In the genomic region with DNA sequence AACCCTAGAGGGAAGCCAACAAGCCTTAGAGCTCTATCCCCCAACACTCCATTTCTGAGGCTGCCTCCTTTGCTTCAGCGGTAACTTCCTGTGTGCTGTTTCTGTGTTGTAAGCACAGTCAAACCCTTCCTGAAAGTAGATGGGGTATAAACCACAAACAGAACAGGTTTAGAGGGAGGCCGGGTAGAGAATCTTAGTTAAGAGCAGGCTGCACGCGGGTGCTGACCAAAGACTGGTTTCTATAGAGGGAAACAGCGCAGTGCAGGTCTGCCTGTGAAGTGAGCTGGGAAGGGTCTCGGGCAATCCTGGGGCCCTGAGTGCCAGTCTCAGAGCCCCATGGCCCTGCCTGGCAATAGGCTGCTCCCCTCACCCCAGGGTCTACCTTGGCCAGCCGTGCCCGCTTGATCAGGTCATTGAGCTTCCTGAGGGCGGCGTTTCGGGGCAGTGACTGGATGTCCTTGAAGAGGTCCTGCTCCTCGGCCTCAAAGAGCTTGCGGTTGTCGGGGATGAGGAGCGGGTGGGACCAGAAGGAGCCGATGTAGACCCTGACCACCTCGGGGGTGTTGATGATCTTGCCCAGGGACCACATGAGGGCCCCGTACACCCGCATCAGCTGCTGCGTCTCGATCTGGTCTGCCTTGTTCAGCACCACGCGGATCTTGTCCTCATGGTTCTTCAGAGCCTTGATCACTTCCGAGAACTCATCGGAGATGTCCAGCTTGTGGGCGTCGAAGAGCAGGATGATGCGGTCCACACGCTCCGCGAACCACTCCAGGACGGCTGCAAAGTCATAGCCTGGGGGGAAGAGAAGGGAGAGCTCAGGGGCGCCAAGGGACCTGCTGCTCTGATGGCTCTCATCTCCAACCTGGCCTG, we compare ENCODE assay signal across 9 cellular contexts. TPM values are rescaled to one million over a fixed set of nuclear protein-coding genes. Genes with fewer than 3 reads are reported as not detected.
A peak's percentile ranks its signal among the peaks of the same experiment; 100 is the strongest.
DNase-seq lines count a peak whose midpoint lies in the region; ATAC-seq and TF ChIP-seq lines count a peak whose summit lies in the region.
"Had no signal": no experiment of that assay in that cellular context is flagged by ENCODE, and none has a peak within 500 bp of the region (broad histone marks: within the 10 kb centered on the region; RNA-seq: fewer than 3 reads in every experiment).

No MANE protein-coding gene starts in this region.

- ATAC-seq in HG02970 (IDR thresholded peaks at IDR 0.05; ENCODE audit: low FRiP score, unreplicated experiment) (peak; percentile 68), RWPE2 (ENCODE audit: low read depth) (no peak), upper lobe of right lung (no peak)

- POLR2A ChIA-PET in SK-N-SH (lab: Yijun Ruan, JAX), result interaction anchor here (0.6 kb wide), 1 partner anchor 28 kb away, joined by 3 read pairs; no protein-coding TSS in a partner anchor

- H3K36me3 ChIP-seq in RWPE2 (ENCODE audit: low read depth), result peaks cover 58% of the 10 kb centered on the region
- peaks cover 33% of the 10 kb centered on the region for H3K36me3 ChIP-seq in upper lobe of right lung
- peaks cover 0 to 16% of the 10 kb centered on the region in 2 experiments for H3K36me3 ChIP-seq in SK-N-SH (replicated peaks in 1 of 2; ENCODE audit: control insufficient read depth in 1 of 2, insufficient read depth in 2 of 2, low read length in 1 of 2)

- intact Hi-C loops in upper lobe of right lung (cut with DNase I), result no loop called here

- H3K4me3 ChIP-seq in RWPE2 (ENCODE audit: severe bottlenecking) (no peak overlapping the region), upper lobe of right lung (peak overlapping the region; percentile 3), SK-N-SH (ENCODE audit: low read depth in 2 of 2, low read length in 1 of 2) (no peak overlapping the region)

- H3K4me3 Mint-ChIP-seq in endothelial cell (ENCODE audit: unreplicated experiment), result peak overlapping the region; percentile 71

- no peak for TF ChIP-seq EP300 in SK-N-SH (IDR thresholded peaks at IDR 0.05; ENCODE audit: borderline replicate concordance in 1 of 2, low read depth in 1 of 2, low read length in 1 of 2)

- no peaks in the 10 kb centered on the region for H3K9me3 ChIP-seq in RWPE2 (ENCODE audit: severe bottlenecking)
- no peaks in the 10 kb centered on the region for H3K9me3 ChIP-seq in upper lobe of right lung
- H3K9me3 ChIP-seq in SK-N-SH, result no peaks in the 10 kb centered on the region

- no peaks in the 10 kb centered on the region for H3K9me3 Mint-ChIP-seq in endothelial cell (ENCODE audit: unreplicated experiment)

- peaks cover 14% of the 10 kb centered on the region for H3K4me1 Mint-ChIP-seq in endothelial cell (ENCODE audit: unreplicated experiment)

- no peak overlapping the region for H3K9ac ChIP-seq in SK-N-SH

- 94% methylated on average over 28 of the region's 33 CpGs for WGBS in SK-N-SH (ENCODE audit: low lambda C conversion rate)

- CTCF ChIA-PET in SK-N-SH (lab: Yijun Ruan, JAX), result interaction anchor here (0.9 to 3.9 kb wide), 5 partner anchors 11 to 34 kb away, joined by 3 to 18 read pairs (median 8); no protein-coding TSS in a partner anchor

- no peak for TF ChIP-seq RAD21 in SK-N-SH (IDR thresholded peaks at IDR 0.05; ENCODE audit: low read length)

- H3K27me3 ChIP-seq in RWPE2 (ENCODE audit: insufficient read depth, poor library complexity, severe bottlenecking), result no peaks in the 10 kb centered on the region
- no peaks in the 10 kb centered on the region for H3K27me3 ChIP-seq in upper lobe of right lung
- H3K27me3 ChIP-seq in SK-N-SH (ENCODE audit: insufficient read depth), result no peaks in the 10 kb centered on the region

- H3K36me3 Mint-ChIP-seq in endothelial cell (ENCODE audit: low read depth, unreplicated experiment), result peaks cover 13% of the 10 kb centered on the region

- peaks cover 44% of the 10 kb centered on the region for H3K4me1 ChIP-seq in RWPE2 (ENCODE audit: insufficient read depth, poor library complexity, severe bottlenecking)
- peaks cover 95% of the 10 kb centered on the region for H3K4me1 ChIP-seq in upper lobe of right lung
- H3K4me1 ChIP-seq in SK-N-SH (ENCODE audit: control insufficient read depth in 1 of 2, insufficient read depth in 2 of 2, low read depth in 1 of 2, low read length in 1 of 2), result peaks cover 16 to 19% of the 10 kb centered on the region in 2 experiments; a peak in 3 of 4 replicates

- H4K20me1 ChIP-seq in SK-N-SH (ENCODE audit: insufficient read depth), result peaks cover 33% of the 10 kb centered on the region

- peaks cover 8% of the 10 kb centered on the region for H3K27me3 Mint-ChIP-seq in endothelial cell (ENCODE audit: unreplicated experiment)

- no peak overlapping the region for H2AFZ ChIP-seq in SK-N-SH (ENCODE audit: low read depth)

- H3K27ac ChIP-seq in RWPE2 (ENCODE audit: poor library complexity, severe bottlenecking), result peak overlapping the region; percentile 99
- H3K27ac ChIP-seq in upper lobe of right lung, result peak overlapping the region; percentile 74
- no peak overlapping the region for H3K27ac ChIP-seq in SK-N-SH (ENCODE audit: low read depth in 2 of 2, low read length in 1 of 2)

- H3K27ac Mint-ChIP-seq in endothelial cell (ENCODE audit: unreplicated experiment), result peak overlapping the region; percentile 67

- no peak for TF ChIP-seq CTCF in RWPE2 (IDR thresholded peaks at IDR 0.05; ENCODE audit: poor library complexity, severe bottlenecking)
- no peak for TF ChIP-seq CTCF in endothelial cell (IDR thresholded peaks at IDR 0.05; ENCODE audit: unreplicated experiment)
- no peak for TF ChIP-seq CTCF in upper lobe of right lung (IDR thresholded peaks at IDR 0.05)
- no peak for TF ChIP-seq CTCF in SK-N-SH (IDR thresholded peaks at IDR 0.05)

- H3K79me2 ChIP-seq in SK-N-SH (ENCODE audit: insufficient read depth), result peaks cover 68% of the 10 kb centered on the region

- H3K9me2 ChIP-seq in SK-N-SH, result no peaks in the 10 kb centered on the region

- DNase-seq in activated T-cell treated with anti-CD3 and anti-CD28 coated beads for 24 hours (ENCODE audit: low read depth) (peak; percentile 57), activated T-cell treated with anti-CD3 and anti-CD28 coated beads for 4 hours (no peak), RWPE2 (ENCODE audit: low spot score) (peak; percentile 62), endothelial cell (ENCODE audit: low spot score) (no peak), upper lobe of right lung (no peak), ecto neural progenitor cell (ENCODE audit: low spot score) (no peak), SK-N-SH (no peak)

- no peak overlapping the region for H3K4me2 ChIP-seq in SK-N-SH

- peaks cover 12% of the 10 kb centered on the region for H3F3A ChIP-seq in SK-N-SH (replicated peaks; ENCODE audit: insufficient read depth)

TF ChIP-seq in SK-N-SH, 30 proteins besides CTCF, POLR2A, EP300 and RAD21 (continues in another document):
- TF ChIP-seq, protein P1, sequence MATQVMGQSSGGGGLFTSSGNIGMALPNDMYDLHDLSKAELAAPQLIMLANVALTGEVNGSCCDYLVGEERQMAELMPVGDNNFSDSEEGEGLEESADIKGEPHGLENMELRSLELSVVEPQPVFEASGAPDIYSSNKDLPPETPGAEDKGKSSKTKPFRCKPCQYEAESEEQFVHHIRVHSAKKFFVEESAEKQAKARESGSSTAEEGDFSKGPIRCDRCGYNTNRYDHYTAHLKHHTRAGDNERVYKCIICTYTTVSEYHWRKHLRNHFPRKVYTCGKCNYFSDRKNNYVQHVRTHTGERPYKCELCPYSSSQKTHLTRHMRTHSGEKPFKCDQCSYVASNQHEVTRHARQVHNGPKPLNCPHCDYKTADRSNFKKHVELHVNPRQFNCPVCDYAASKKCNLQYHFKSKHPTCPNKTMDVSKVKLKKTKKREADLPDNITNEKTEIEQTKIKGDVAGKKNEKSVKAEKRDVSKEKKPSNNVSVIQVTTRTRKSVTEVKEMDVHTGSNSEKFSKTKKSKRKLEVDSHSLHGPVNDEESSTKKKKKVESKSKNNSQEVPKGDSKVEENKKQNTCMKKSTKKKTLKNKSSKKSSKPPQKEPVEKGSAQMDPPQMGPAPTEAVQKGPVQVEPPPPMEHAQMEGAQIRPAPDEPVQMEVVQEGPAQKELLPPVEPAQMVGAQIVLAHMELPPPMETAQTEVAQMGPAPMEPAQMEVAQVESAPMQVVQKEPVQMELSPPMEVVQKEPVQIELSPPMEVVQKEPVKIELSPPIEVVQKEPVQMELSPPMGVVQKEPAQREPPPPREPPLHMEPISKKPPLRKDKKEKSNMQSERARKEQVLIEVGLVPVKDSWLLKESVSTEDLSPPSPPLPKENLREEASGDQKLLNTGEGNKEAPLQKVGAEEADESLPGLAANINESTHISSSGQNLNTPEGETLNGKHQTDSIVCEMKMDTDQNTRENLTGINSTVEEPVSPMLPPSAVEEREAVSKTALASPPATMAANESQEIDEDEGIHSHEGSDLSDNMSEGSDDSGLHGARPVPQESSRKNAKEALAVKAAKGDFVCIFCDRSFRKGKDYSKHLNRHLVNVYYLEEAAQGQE (IDR thresholded peaks at IDR 0.05; ENCODE audit: low read depth, low read length), result no peak
- TF ChIP-seq, protein P2, sequence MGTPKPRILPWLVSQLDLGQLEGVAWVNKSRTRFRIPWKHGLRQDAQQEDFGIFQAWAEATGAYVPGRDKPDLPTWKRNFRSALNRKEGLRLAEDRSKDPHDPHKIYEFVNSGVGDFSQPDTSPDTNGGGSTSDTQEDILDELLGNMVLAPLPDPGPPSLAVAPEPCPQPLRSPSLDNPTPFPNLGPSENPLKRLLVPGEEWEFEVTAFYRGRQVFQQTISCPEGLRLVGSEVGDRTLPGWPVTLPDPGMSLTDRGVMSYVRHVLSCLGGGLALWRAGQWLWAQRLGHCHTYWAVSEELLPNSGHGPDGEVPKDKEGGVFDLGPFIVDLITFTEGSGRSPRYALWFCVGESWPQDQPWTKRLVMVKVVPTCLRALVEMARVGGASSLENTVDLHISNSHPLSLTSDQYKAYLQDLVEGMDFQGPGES (IDR thresholded peaks at IDR 0.05; ENCODE audit: low read depth, low read length), result no peak

RNA-seq across cellular contexts. Expression of a gene that starts 15.3 kb away (rescaled TPM):
- total RNA-seq in endothelial cell (ENCODE audit: unreplicated experiment) (4.1 TPM), upper lobe of right lung (20.9 TPM)
- 0.33 and 0.42 TPM in 2 replicates for polyA plus RNA-seq in SK-N-SH (2012; rRNA removed)
- 0.15 and 0.25 TPM in 2 replicates for polyA plus RNA-seq in SK-N-SH (2012; cell fraction: cytosol; rRNA removed)
- polyA plus RNA-seq in SK-N-SH (2012; cell fraction: nucleus; rRNA removed), result 1.00 and 1.3 TPM in 2 replicates
- polyA plus RNA-seq: neural cell had no signal

RNA-seq across cellular contexts. Expression of a gene that starts 18.6 kb away (rescaled TPM):
- 84.0 TPM for total RNA-seq in endothelial cell (ENCODE audit: unreplicated experiment)
- total RNA-seq in upper lobe of right lung, result 94.6 TPM
- 57.6 and 93.3 TPM in 2 replicates for polyA plus RNA-seq in SK-N-SH (2012; rRNA removed)
- polyA plus RNA-seq in SK-N-SH (2012; cell fraction: cytosol; rRNA removed), result 34.4 and 51.6 TPM in 2 replicates
- polyA plus RNA-seq in SK-N-SH (2012; cell fraction: nucleus; rRNA removed), result 104 and 118 TPM in 2 replicates

RNA-seq across cellular contexts. Expression of a gene that starts 49.4 kb away (rescaled TPM):
- 56.3 TPM for total RNA-seq in endothelial cell (ENCODE audit: unreplicated experiment)
- total RNA-seq in upper lobe of right lung, result 22.5 TPM
- 40.7 and 52.9 TPM in 2 replicates for polyA plus RNA-seq in SK-N-SH (2012; rRNA removed)
- polyA plus RNA-seq in SK-N-SH (2012; cell fraction: cytosol; rRNA removed), result 17.3 and 26.9 TPM in 2 replicates
- 101 and 105 TPM in 2 replicates for polyA plus RNA-seq in SK-N-SH (2012; cell fraction: nucleus; rRNA removed)

RNA-seq across cellular contexts. Expression of a gene that starts 56.8 kb away (rescaled TPM):
- 202 TPM for total RNA-seq in endothelial cell (ENCODE audit: unreplicated experiment)
- 28.9 TPM for total RNA-seq in upper lobe of right lung
- 17.4 and 20.0 TPM in 2 replicates for polyA plus RNA-seq in SK-N-SH (2012; rRNA removed)
- polyA plus RNA-seq in SK-N-SH (2012; cell fraction: cytosol; rRNA removed), result 6.5 and 10.8 TPM in 2 replicates
- polyA plus RNA-seq in SK-N-SH (2012; cell fraction: nucleus; rRNA removed), result 52.1 and 63.7 TPM in 2 replicates

RNA-seq across cellular contexts. Expression of a gene that starts 57.2 kb away (rescaled TPM):
- 22.4 TPM for total RNA-seq in endothelial cell (ENCODE audit: unreplicated experiment)
- total RNA-seq in upper lobe of right lung, result 23.2 TPM
- polyA plus RNA-seq in SK-N-SH (2012; rRNA removed), result 6.2 and 7.1 TPM in 2 replicates
- polyA plus RNA-seq in SK-N-SH (2012; cell fraction: cytosol; rRNA removed), result 1.7 and 3.1 TPM in 2 replicates
- 21.7 and 27.5 TPM in 2 replicates for polyA plus RNA-seq in SK-N-SH (2012; cell fraction: nucleus; rRNA removed)

Comparison
In these comparisons a context has a peak if more than half of its experiments do, and no peak if none do; other contexts are left out.
1. DNase-seq: peak in activated T-cell treated with anti-CD3 and anti-CD28 coated beads for 24 hours (single experiment) and RWPE2 (single experiment); none in activated T-cell treated with anti-CD3 and anti-CD28 coated beads for 4 hours (single experiment), endothelial cell (single experiment), upper lobe of right lung (single experiment), ecto neural progenitor cell (single experiment) and SK-N-SH (single experiment).
2. H3K27ac ChIP-seq: peak in RWPE2 (single experiment) and upper lobe of right lung (single experiment); none in SK-N-SH (0 of 2).